Comparison of ENCODE assay signal across 30 cellular contexts in the genomic region with DNA sequence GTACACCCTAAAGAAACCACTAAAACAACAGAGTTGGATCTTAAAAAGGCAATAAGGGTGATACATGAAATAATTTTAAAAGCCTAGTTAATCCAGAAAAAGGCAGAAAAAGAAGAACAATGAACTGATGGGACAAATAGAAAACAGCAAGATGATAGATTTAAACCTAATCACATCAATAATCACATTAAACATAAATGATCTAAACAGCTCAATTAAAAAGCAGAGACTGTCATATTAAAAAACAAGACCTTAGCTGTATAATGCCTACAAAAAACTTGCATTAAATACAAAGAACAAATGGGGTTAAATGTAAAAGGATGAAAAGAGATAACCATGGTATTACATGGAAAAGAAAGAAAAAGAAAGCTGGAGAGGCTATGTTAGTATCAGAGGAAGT.
"Had no signal": no experiment of that assay in that cellular context is flagged by ENCODE, and none has a peak within 500 bp of the region (broad histone marks: within the 10 kb centered on the region; RNA-seq: fewer than 3 reads in every experiment).

No MANE protein-coding gene starts in this region.

- H3K27ac Mint-ChIP-seq: activated CD4-positive, alpha-beta memory T cell treated with anti-CD3 and anti-CD28 coated beads for 36 hours; activated CD4-positive, alpha-beta T cell treated with anti-CD3 and anti-CD28 coated beads for 36 hours; activated CD4-positive, alpha-beta T cell treated with anti-CD3 and anti-CD28 coated beads, Interleukin-2, amount 10 ng/mL, durations not matched to agents 24 days and 14 days; activated naive CD4-positive, alpha-beta T cell treated with anti-CD3 and anti-CD28 coated beads, Interleukin-2, amount 10 ng/mL, durations not matched to agents 7 days and 5 days; activated naive CD8-positive, alpha-beta T cell treated with anti-CD3 and anti-CD28 coated beads, Interleukin-2, amount 10 ng/mL, durations not matched to agents 7 days and 5 days; activated T-cell treated with anti-CD3 and anti-CD28 coated beads, Interleukin-2, amount 50 U/mL, for 24 hours; activated T-cell treated with anti-CD3 and anti-CD28 coated beads, Interleukin-2, amount 50 U/mL, for 72 hours; brain had no signal

- DNase-seq: activated CD4-positive, alpha-beta memory T cell treated with anti-CD3 and anti-CD28 coated beads for 36 hours; activated CD4-positive, alpha-beta T cell treated with anti-CD3 and anti-CD28 coated beads for 36 hours; activated CD4-positive, CD25-positive, alpha-beta regulatory T cell; activated CD4-positive, CD25-positive, alpha-beta regulatory T cell treated with anti-CD3 and anti-CD28 coated beads, Interleukin-2, amount 50 U/mL, for 72 hours; activated CD8-positive, alpha-beta memory T cell treated with anti-CD3 and anti-CD28 coated beads, Interleukin-2, amount 50 U/mL, for 48 hours; activated gamma-delta T cell; activated naive CD4-positive, alpha-beta T cell; activated naive CD4-positive, alpha-beta T cell treated with anti-CD3 and anti-CD28 coated beads, Interleukin-2, amount 10 ng/mL, durations not matched to agents 7 days and 5 days; activated naive CD8-positive, alpha-beta T cell treated with anti-CD3 and anti-CD28 coated beads, Interleukin-2, amount 10 ng/mL, durations not matched to agents 7 days and 5 days; activated T-cell treated with anti-CD3 and anti-CD28 coated beads for 4 hours; activated T-cell treated with anti-CD3 and anti-CD28 coated beads, Interleukin-2, amount 50 U/mL, for 24 hours; activated T-cell treated with anti-CD3 and anti-CD28 coated beads, Interleukin-2, amount 50 U/mL, for 72 hours; central memory CD4-positive, alpha-beta T cell; cerebellar nuclear complex; colonic mucosa; dorsolateral prefrontal cortex; effector memory CD4-positive, alpha-beta T cell; erythroblast; foreskin keratinocyte; gastrocnemius medialis; glutamatergic neuron; heart left ventricle; T-helper 2 cell had no signal

- H3K27ac ChIP-seq: ascending aorta, breast epithelium, cardiac muscle cell, colonic mucosa, dorsolateral prefrontal cortex, esophagus muscularis mucosa, foreskin keratinocyte, gastrocnemius medialis, heart left ventricle had no signal

- H3K27me3 Mint-ChIP-seq: activated CD4-positive, alpha-beta memory T cell treated with anti-CD3 and anti-CD28 coated beads for 36 hours; activated CD4-positive, alpha-beta T cell treated with anti-CD3 and anti-CD28 coated beads for 36 hours; activated CD4-positive, alpha-beta T cell treated with anti-CD3 and anti-CD28 coated beads, Interleukin-2, amount 10 ng/mL, durations not matched to agents 24 days and 14 days; activated naive CD4-positive, alpha-beta T cell treated with anti-CD3 and anti-CD28 coated beads, Interleukin-2, amount 10 ng/mL, durations not matched to agents 7 days and 5 days; activated naive CD8-positive, alpha-beta T cell treated with anti-CD3 and anti-CD28 coated beads, Interleukin-2, amount 10 ng/mL, durations not matched to agents 7 days and 5 days; activated T-cell treated with anti-CD3 and anti-CD28 coated beads, Interleukin-2, amount 50 U/mL, for 24 hours; brain had no signal

- H3K27me3 ChIP-seq: ascending aorta, breast epithelium, cardiac muscle cell, colonic mucosa, dorsolateral prefrontal cortex, esophagus muscularis mucosa, foreskin keratinocyte, gastrocnemius medialis, heart left ventricle had no signal

- H3K36me3 ChIP-seq: ascending aorta, breast epithelium, cardiac muscle cell, colonic mucosa, esophagus muscularis mucosa, gastrocnemius medialis, heart left ventricle had no signal

- ATAC-seq: activated CD4-positive, alpha-beta T cell treated with anti-CD3 and anti-CD28 coated beads for 36 hours; activated naive CD4-positive, alpha-beta T cell treated with anti-CD3 and anti-CD28 coated beads, Interleukin-2, amount 50 U/mL, for 72 hours; activated T-cell treated with anti-CD3 and anti-CD28 coated beads, Interleukin-2, amount 50 U/mL, for 72 hours; foreskin keratinocyte; gastrocnemius medialis; heart left ventricle had no signal

- H3K4me1 Mint-ChIP-seq: brain had no signal

- H3K4me1 ChIP-seq: ascending aorta, breast epithelium, colonic mucosa, esophagus muscularis mucosa, foreskin keratinocyte, gastrocnemius medialis had no signal

- H3K9me3 ChIP-seq: ascending aorta, colonic mucosa, gastrocnemius medialis had no signal

- H3K4me3 Mint-ChIP-seq: activated CD4-positive, alpha-beta memory T cell treated with anti-CD3 and anti-CD28 coated beads for 36 hours; activated CD4-positive, alpha-beta T cell treated with anti-CD3 and anti-CD28 coated beads for 36 hours; activated CD4-positive, alpha-beta T cell treated with anti-CD3 and anti-CD28 coated beads, Interleukin-2, amount 10 ng/mL, durations not matched to agents 24 days and 14 days; activated naive CD4-positive, alpha-beta T cell treated with anti-CD3 and anti-CD28 coated beads, Interleukin-2, amount 10 ng/mL, durations not matched to agents 7 days and 5 days; activated naive CD8-positive, alpha-beta T cell treated with anti-CD3 and anti-CD28 coated beads, Interleukin-2, amount 10 ng/mL, durations not matched to agents 7 days and 5 days; activated T-cell treated with anti-CD3 and anti-CD28 coated beads, Interleukin-2, amount 50 U/mL, for 24 hours; activated T-cell treated with anti-CD3 and anti-CD28 coated beads, Interleukin-2, amount 50 U/mL, for 72 hours; brain had no signal

- H3K4me3 ChIP-seq: ascending aorta, breast epithelium, cardiac muscle cell, colonic mucosa, dorsolateral prefrontal cortex, esophagus muscularis mucosa, gastrocnemius medialis, heart left ventricle had no signal
